ENCODE assay signal across 9 cellular contexts in the genomic region with DNA sequence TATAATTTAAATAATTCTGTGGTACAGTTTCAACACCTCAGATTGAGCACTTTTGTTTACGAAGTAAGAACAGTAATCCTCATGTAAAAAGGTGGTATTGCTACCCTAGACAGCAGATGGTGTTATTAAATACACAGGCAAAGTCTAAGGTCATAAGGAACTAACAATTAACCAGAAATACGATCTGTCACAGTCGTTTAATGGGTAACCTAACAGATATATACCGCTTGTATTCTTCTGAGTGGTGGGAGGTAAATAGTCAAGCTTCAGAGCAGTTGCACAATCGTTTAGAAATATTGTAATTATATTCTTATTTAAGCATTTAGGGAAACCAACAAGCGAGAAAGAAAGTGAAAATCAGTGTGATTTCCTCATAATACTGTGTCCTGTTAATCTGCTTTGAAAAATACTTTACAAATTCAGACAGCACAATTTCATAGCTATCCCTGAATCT. TPM values are rescaled to one million over a fixed set of nuclear protein-coding genes. Genes with fewer than 3 reads are reported as not detected.
DNase-seq lines count a peak whose midpoint lies in the region; ATAC-seq and TF ChIP-seq lines count a peak whose summit lies in the region.
"Had no signal": no experiment of that assay in that cellular context is flagged by ENCODE, and none has a peak within 500 bp of the region (broad histone marks: within the 10 kb centered on the region; RNA-seq: fewer than 3 reads in every experiment).

No MANE protein-coding gene starts in this region.

- 7 to 13% methylated on average over 6 of the region's 6 CpGs for WGBS in GM23248 (ENCODE audit: low coverage in 1 of 2, low lambda C conversion rate in 2 of 2, missing lambda C conversion rate in 2 of 2), 2 experiments
- 62% methylated on average over 6 of the region's 6 CpGs for WGBS in mammary epithelial cell (ENCODE audit: low coverage, missing lambda C conversion rate)

- no peaks in the 10 kb centered on the region for H3K9me3 ChIP-seq in GM23248 (ENCODE audit: low read depth)
- H3K9me3 ChIP-seq in mammary epithelial cell (replicated peaks; ENCODE audit: insufficient read depth, low read length), result no peaks in the 10 kb centered on the region
- no peaks in the 10 kb centered on the region for H3K9me3 ChIP-seq in neutrophil

- no peaks in the 10 kb centered on the region for H3K36me3 ChIP-seq in GM23248 (ENCODE audit: low read depth)
- H3K36me3 ChIP-seq in mammary epithelial cell (ENCODE audit: insufficient read depth, low read length), result no peaks in the 10 kb centered on the region
- H3K36me3 ChIP-seq in neutrophil, result no peaks in the 10 kb centered on the region

- dilution Hi-C loops in mammary epithelial cell (cut with HindIII; ENCODE audit: low sequenced_read_pairs), result loop anchor here (5.0 to 10.0 kb wide), 3 partner anchors 37 to 457 kb away; no protein-coding TSS in a partner anchor

- H3F3A ChIP-seq in GM23248 (ENCODE audit: insufficient read depth), result peaks cover 66% of the 10 kb centered on the region

- no peaks in the 10 kb centered on the region for H3K9me2 ChIP-seq in GM23248 (ENCODE audit: insufficient read depth)

- H4K20me1 ChIP-seq in GM23248 (ENCODE audit: insufficient read depth) (no peaks in the 10 kb centered on the region), mammary epithelial cell (ENCODE audit: insufficient read depth, low read length) (no peaks in the 10 kb centered on the region)

- H3K4me3 ChIP-seq in GM23248, result peak overlapping the region; percentile 45
- H3K4me3 ChIP-seq in mammary epithelial cell (replicated peaks in 1 of 3; ENCODE audit: insufficient read depth in 1 of 3, low read depth in 2 of 3, low read length in 3 of 3), result no peak overlapping the region
- H3K4me3 ChIP-seq in neutrophil (ENCODE audit: low read depth in 1 of 2, low read length in 1 of 2), result no peak overlapping the region

- in situ Hi-C loops in GM23248 (cut with MboI), result loop anchor here (10.0 kb wide), 1 partner anchor 365 kb away; no protein-coding TSS in a partner anchor
- in situ Hi-C loops in mammary epithelial cell (cut with MboI; ENCODE audit: low sequenced_read_pairs in 2 of 2), result loop anchor here in 1 of 2 donors (25.0 kb wide), 1 partner anchor 242 kb away; no protein-coding TSS in a partner anchor

- intact Hi-C loops in mammary epithelial cell (cut with micrococcal nuclease), result no loop called here

- peaks cover 76% of the 10 kb centered on the region for H3K4me1 ChIP-seq in GM23248 (ENCODE audit: insufficient read depth)
- peaks cover 57% of the 10 kb centered on the region for H3K4me1 ChIP-seq in mammary epithelial cell (ENCODE audit: insufficient read depth, low read length)
- H3K4me1 ChIP-seq in neutrophil (ENCODE audit: control insufficient read depth in 1 of 2, insufficient read depth in 1 of 2, low read depth in 1 of 2, low read length in 1 of 2), result peaks cover 13 to 16% of the 10 kb centered on the region in 2 experiments

- no TSS peak for BruUV-seq in mammary epithelial cell (replicated peaks; lab: Mats Ljungman, UMichigan)

- CTCF ChIA-PET in mammary epithelial cell (lab: Charles Lee; ENCODE audit: low non-redundant PET), result no interaction called here

- no peaks in the 10 kb centered on the region for H3K79me2 ChIP-seq in GM23248 (ENCODE audit: insufficient read depth)
- no peaks in the 10 kb centered on the region for H3K79me2 ChIP-seq in mammary epithelial cell (ENCODE audit: insufficient read depth, low read length)

- H3K27me3 ChIP-seq in GM23248 (replicated peaks; ENCODE audit: insufficient read depth) (no peaks in the 10 kb centered on the region), mammary epithelial cell (ENCODE audit: insufficient read depth, low read length) (no peaks in the 10 kb centered on the region), neutrophil (no peaks in the 10 kb centered on the region)

- ATAC-seq in GM18867 (IDR thresholded peaks at IDR 0.05; ENCODE audit: unreplicated experiment), result no peak

- no peak for TF ChIP-seq CTCF in mammary epithelial cell (conservative IDR thresholded peaks at IDR 0.05 in 1 of 2, IDR thresholded peaks at IDR 0.05 in 1 of 2; ENCODE audit: extremely low read depth in 1 of 2, insufficient read depth in 1 of 2, low read depth in 1 of 2, low read length in 2 of 2)
- TF ChIP-seq CTCF in neutrophil (IDR thresholded peaks at IDR 0.05), result no peak

- DNase-seq in GM23248 (peak; percentile 24), NCI-H2227 (lab: John Stamatoyannopoulos, UW; ENCODE audit: unreplicated experiment) (peak; percentile 82), mammary epithelial cell (no peak), 8988T (no peak)
- no peak for DNase-seq in activated naive CD4-positive, alpha-beta T cell (lab: John Stamatoyannopoulos, UW)
- no peak for DNase-seq in activated CD4-positive, alpha-beta T cell treated with anti-CD3 and anti-CD28 coated beads, Interleukin-2, amount 50 U/mL, for 1 hour
- DNase-seq: activated B cell treated with CpG ODN at 0.5 μM for 24 hours had no signal

- H2AFZ ChIP-seq in GM23248 (peak overlapping the region; percentile 67), mammary epithelial cell (ENCODE audit: low read depth, low read length) (no peak overlapping the region)

- H3K27ac ChIP-seq in GM23248, result peak overlapping the region; percentile 96
- peak overlapping the region; percentile 95 for H3K27ac ChIP-seq in mammary epithelial cell (ENCODE audit: insufficient read depth, low read depth, low read length)
- H3K27ac ChIP-seq in neutrophil, result peak overlapping the region; percentile 17

- H3K9ac ChIP-seq in GM23248 (peak overlapping the region; percentile 76), mammary epithelial cell (ENCODE audit: insufficient read depth, low read length) (no peak overlapping the region)

- H3K4me2 ChIP-seq in GM23248 (ENCODE audit: unreplicated experiment), result peak overlapping the region; percentile 50
- no peak overlapping the region for H3K4me2 ChIP-seq in mammary epithelial cell (ENCODE audit: insufficient read depth, low read depth, low read length)

RNA-seq across cellular contexts. Expression of gene IRF2BP2, which starts 9.8 kb away (rescaled TPM):
- total RNA-seq in GM23248 (2014; rRNA removed; shearing (Covaris generic)), result 60.7 and 69.3 TPM in 2 replicates
- polyA plus RNA-seq in GM23248 (2016; fragmentation: Nextera tagmentation; extraction: Ambion mirVana) (12.9 and 13.0 TPM in 2 replicates), mammary epithelial cell (63.4 TPM)
- 100 to 1,000 TPM in 1 of 2 donors, 10 to 100 TPM in 1; 75.3 to 109 TPM for total RNA-seq in mammary epithelial cell
- 33.1 TPM for polyA minus RNA-seq in mammary epithelial cell

Comparison
In these comparisons a context has a peak if more than half of its experiments do, and no peak if none do; other contexts are left out.
1. DNase-seq: peak in GM23248 (single experiment) and NCI-H2227 (single experiment); none in mammary epithelial cell (single experiment), activated naive CD4-positive, alpha-beta T cell (0 of 4), activated CD4-positive, alpha-beta T cell treated with anti-CD3 and anti-CD28 coated beads, Interleukin-2, amount 50 U/mL, for 1 hour (single experiment) and 8988T (single experiment).
2. H3K27ac ChIP-seq: peak in every context shown above with its lines; median percentile 96 in GM23248; 95 in mammary epithelial cell; 17 in neutrophil.